16 cellular contexts compared by ENCODE assay signal in the genomic region with DNA sequence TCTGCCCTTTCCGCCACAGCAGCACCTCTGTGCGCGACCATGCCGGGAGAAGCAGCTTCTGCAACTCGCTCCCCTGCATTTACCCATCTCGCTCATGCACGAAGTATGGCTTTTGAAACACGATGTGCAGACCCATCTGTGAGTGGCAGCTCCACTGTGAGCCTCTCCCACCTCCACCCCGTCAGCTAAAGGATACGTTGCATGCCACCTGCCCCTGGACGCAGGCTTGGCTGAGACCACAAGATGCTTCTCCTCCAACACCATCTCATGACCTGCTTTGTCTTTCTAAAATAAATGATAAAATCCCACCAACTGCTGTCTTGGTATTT.
A peak's percentile ranks its signal among the peaks of the same experiment; 100 is the strongest.
DNase-seq lines count a peak whose midpoint lies in the region; ATAC-seq and TF ChIP-seq lines count a peak whose summit lies in the region.
"Had no signal": no experiment of that assay in that cellular context is flagged by ENCODE, and none has a peak within 500 bp of the region (broad histone marks: within the 10 kb centered on the region; RNA-seq: fewer than 3 reads in every experiment).

No MANE protein-coding gene starts in this region.

- H3K79me2 ChIP-seq in mesendoderm (ENCODE audit: control insufficient read depth, insufficient read depth, low read length) = peaks cover 92% of the 10 kb centered on the region

- H4K5ac ChIP-seq in mesendoderm (ENCODE audit: low read length) = no peak overlapping the region

- H3K4me3 ChIP-seq in mesendoderm (ENCODE audit: low read length) = no peak overlapping the region
- H3K4me3 ChIP-seq: body of pancreas, lung, pancreas, vagina had no signal

- H3K9me3 Mint-ChIP-seq in activated naive CD4-positive, alpha-beta T cell treated with anti-CD3 and anti-CD28 coated beads, Interleukin-2, amount 10 ng/mL, durations not matched to agents 7 days and 5 days = no peaks in the 10 kb centered on the region
- H3K9me3 Mint-ChIP-seq in T-cell = no peaks in the 10 kb centered on the region
- H3K9me3 Mint-ChIP-seq in endothelial cell (ENCODE audit: unreplicated experiment) = no peaks in the 10 kb centered on the region
- H3K9me3 Mint-ChIP-seq in stimulated activated memory B cell treated with anti-CD40 and anti-IgM and Interleukin-4, amounts not matched to agents 10 μg/mL and 1 μg/mL and 100 μg/mL, for 72 hours = no peaks in the 10 kb centered on the region

- no peaks in the 10 kb centered on the region for H3K27me3 Mint-ChIP-seq in activated naive CD4-positive, alpha-beta T cell treated with anti-CD3 and anti-CD28 coated beads, Interleukin-2, amount 10 ng/mL, durations not matched to agents 7 days and 5 days
- no peaks in the 10 kb centered on the region for H3K27me3 Mint-ChIP-seq in T-cell
- peaks cover 53% of the 10 kb centered on the region for H3K27me3 Mint-ChIP-seq in endothelial cell (ENCODE audit: unreplicated experiment)
- no peaks in the 10 kb centered on the region for H3K27me3 Mint-ChIP-seq in stimulated activated memory B cell treated with anti-CD40 and anti-IgM and Interleukin-4, amounts not matched to agents 10 μg/mL and 1 μg/mL and 100 μg/mL, for 72 hours

- CTCF ChIA-PET in activated naive CD4-positive, alpha-beta T cell treated with anti-CD3 and anti-CD28 coated beads, Interleukin-2, amount 10 ng/mL, durations not matched to agents 7 days and 5 days (lab: Charles Lee) = no interaction called here
- CTCF ChIA-PET in T-cell (lab: Charles Lee) = no interaction called here

- no peak for TF ChIP-seq CTCF in endothelial cell (IDR thresholded peaks at IDR 0.05; ENCODE audit: unreplicated experiment)

- H3K27ac ChIP-seq in mesendoderm (ENCODE audit: low read depth, low read length) = no peak overlapping the region
- H3K27ac ChIP-seq: body of pancreas, pancreas, vagina had no signal

- H3K4ac ChIP-seq in mesendoderm (ENCODE audit: low read depth, low read length) = no peak overlapping the region

- no peak overlapping the region for H3K4me3 Mint-ChIP-seq in activated naive CD4-positive, alpha-beta T cell treated with anti-CD3 and anti-CD28 coated beads, Interleukin-2, amount 10 ng/mL, durations not matched to agents 7 days and 5 days
- H3K4me3 Mint-ChIP-seq in T-cell (peak overlapping the region; percentile 36 to 82 (median 47)), endothelial cell (ENCODE audit: unreplicated experiment) (peak overlapping the region; percentile 52)
- peak overlapping the region; percentile 33 for H3K4me3 Mint-ChIP-seq in stimulated activated memory B cell treated with anti-CD40 and anti-IgM and Interleukin-4, amounts not matched to agents 10 μg/mL and 1 μg/mL and 100 μg/mL, for 72 hours

- H3K27ac Mint-ChIP-seq in activated naive CD4-positive, alpha-beta T cell treated with anti-CD3 and anti-CD28 coated beads, Interleukin-2, amount 10 ng/mL, durations not matched to agents 7 days and 5 days = peak overlapping the region; percentile 84
- H3K27ac Mint-ChIP-seq in T-cell (peak overlapping the region; percentile 66 to 90), endothelial cell (ENCODE audit: unreplicated experiment) (peak overlapping the region; percentile 52)
- peak overlapping the region; percentile 13 for H3K27ac Mint-ChIP-seq in stimulated activated memory B cell treated with anti-CD40 and anti-IgM and Interleukin-4, amounts not matched to agents 10 μg/mL and 1 μg/mL and 100 μg/mL, for 72 hours

- H3K79me1 ChIP-seq in mesendoderm (ENCODE audit: low read length) = peaks cover 55% of the 10 kb centered on the region

- POLR2A ChIA-PET in T-cell (lab: Charles Lee) = interaction anchor here in 1 of 2 donors (0.5 kb wide), 1 partner anchor 241 kb away, joined by 3 read pairs; no protein-coding TSS in a partner anchor

- no peak overlapping the region for H2BK15ac ChIP-seq in mesendoderm (replicated peaks; ENCODE audit: low read depth)

- no peak overlapping the region for H3K4me2 ChIP-seq in mesendoderm (ENCODE audit: low read length)

- peaks cover 97% of the 10 kb centered on the region for H3K4me1 Mint-ChIP-seq in activated naive CD4-positive, alpha-beta T cell treated with anti-CD3 and anti-CD28 coated beads, Interleukin-2, amount 10 ng/mL, durations not matched to agents 7 days and 5 days
- peaks cover 94 to 97% (median 97%) of the 10 kb centered on the region in 3 donors for H3K4me1 Mint-ChIP-seq in T-cell
- peaks cover 85% of the 10 kb centered on the region for H3K4me1 Mint-ChIP-seq in endothelial cell (ENCODE audit: unreplicated experiment)
- peaks cover 94% of the 10 kb centered on the region for H3K4me1 Mint-ChIP-seq in stimulated activated memory B cell treated with anti-CD40 and anti-IgM and Interleukin-4, amounts not matched to agents 10 μg/mL and 1 μg/mL and 100 μg/mL, for 72 hours

- no peak overlapping the region for H4K8ac ChIP-seq in mesendoderm (ENCODE audit: low read depth, low read length)

- H3K36me3 ChIP-seq in mesendoderm (ENCODE audit: control insufficient read depth, insufficient read depth, low read length) = no peaks in the 10 kb centered on the region
- H3K36me3 ChIP-seq: pancreas, vagina had no signal

- H3K56ac ChIP-seq in mesendoderm (ENCODE audit: low read length) = no peak overlapping the region

- no peak overlapping the region for H3K18ac ChIP-seq in mesendoderm (ENCODE audit: low read length)

- no peaks in the 10 kb centered on the region for H3K27me3 ChIP-seq in mesendoderm (ENCODE audit: insufficient read depth, low read length, poor library complexity)
- H3K27me3 ChIP-seq: body of pancreas, pancreas, vagina had no signal

- H3K36me3 Mint-ChIP-seq in activated naive CD4-positive, alpha-beta T cell treated with anti-CD3 and anti-CD28 coated beads, Interleukin-2, amount 10 ng/mL, durations not matched to agents 7 days and 5 days = peaks cover 40% of the 10 kb centered on the region
- H3K36me3 Mint-ChIP-seq in T-cell = peaks cover 7% of the 10 kb centered on the region
- H3K36me3 Mint-ChIP-seq in endothelial cell (ENCODE audit: low read depth, unreplicated experiment) = peaks cover 44% of the 10 kb centered on the region
- H3K36me3 Mint-ChIP-seq in stimulated activated memory B cell treated with anti-CD40 and anti-IgM and Interleukin-4, amounts not matched to agents 10 μg/mL and 1 μg/mL and 100 μg/mL, for 72 hours = peaks cover 16% of the 10 kb centered on the region

- H3K23ac ChIP-seq in mesendoderm (ENCODE audit: low read length) = no peak overlapping the region

- ATAC-seq in T-cell (replicated peaks in 1 of 4) (no peak), GM19328 (IDR thresholded peaks at IDR 0.05; ENCODE audit: unreplicated experiment) (no peak)
- ATAC-seq in stimulated activated memory B cell treated with anti-CD40 and anti-IgM and Interleukin-4, amounts not matched to agents 10 μg/mL and 1 μg/mL and 100 μg/mL, for 72 hours = no peak
- ATAC-seq: body of pancreas, pancreas had no signal

- no peak overlapping the region for H2AK5ac ChIP-seq in mesendoderm (ENCODE audit: low read length)

- no peak overlapping the region for H3K9ac ChIP-seq in mesendoderm (ENCODE audit: low read length)

- H3K4me1 ChIP-seq in mesendoderm (ENCODE audit: control insufficient read depth, low read depth, low read length) = peaks cover 15% of the 10 kb centered on the region

- no peak for DNase-seq in activated naive CD4-positive, alpha-beta T cell treated with anti-CD3 and anti-CD28 coated beads, Interleukin-2, amount 10 ng/mL, durations not matched to agents 7 days and 5 days
- DNase-seq in activated naive CD4-positive, alpha-beta T cell (lab: John Stamatoyannopoulos, UW) = no peak
- no peak for DNase-seq in T-cell
- DNase-seq in endothelial cell (ENCODE audit: low spot score) = no peak
- no peak for DNase-seq in mesendoderm
- no peak for DNase-seq in NCI-H524 (lab: John Stamatoyannopoulos, UW)
- DNase-seq: body of pancreas, EL, erythroblast, hippocampal formation, NCI-H1048 had no signal

- H2BK120ac ChIP-seq in mesendoderm (ENCODE audit: low read depth, low read length) = no peak overlapping the region

- no CpG with 5 or more reads among the region's 11 CpGs for WGBS in mesendoderm (ENCODE audit: extremely low coverage, insufficient coverage, low lambda C conversion rate)

- no peak overlapping the region for H2BK5ac ChIP-seq in mesendoderm (ENCODE audit: low read length)

Comparison
In these comparisons a context has a peak if more than half of its experiments do, and no peak if none do; other contexts are left out.
1. H3K27ac Mint-ChIP-seq: peak in every context shown above with its lines; median percentile 84 in activated naive CD4-positive, alpha-beta T cell treated with anti-CD3 and anti-CD28 coated beads, Interleukin-2, amount 10 ng/mL, durations not matched to agents 7 days and 5 days; 78 in T-cell; 52 in endothelial cell; 13 in stimulated activated memory B cell treated with anti-CD40 and anti-IgM and Interleukin-4, amounts not matched to agents 10 μg/mL and 1 μg/mL and 100 μg/mL, for 72 hours.